In genomic region chr11:14891143-14892035, GRCh38 we compare ENCODE assay signal across 8 cellular contexts. TPM values are rescaled to one million over a fixed set of nuclear protein-coding genes. Genes with fewer than 3 reads are reported as not detected.
DNase-seq lines count a peak whose midpoint lies in the region; ATAC-seq, FAIRE-seq and TF ChIP-seq lines count a peak whose summit lies in the region.

No MANE protein-coding gene starts in this region.

- H3K27ac ChIP-seq in H1 (ENCODE audit: low read depth, low read length) = no peak overlapping the region
- H3K27ac ChIP-seq in mesodermal cell (ENCODE audit: low read depth, low read length, severe bottlenecking) = peak overlapping the region; percentile 68

- no peak for TF ChIP-seq CTCF in H1 (IDR thresholded peaks at IDR 0.05; ENCODE audit: control extremely low read depth in 1 of 3, insufficient read depth in 1 of 3, low read depth in 1 of 3, low read length in 3 of 3)

- ATAC-seq in GM19468 (IDR thresholded peaks at IDR 0.05; ENCODE audit: extremely low read depth, unreplicated experiment) = peak; percentile 50
- peak; percentile 60 for ATAC-seq in activated CD8-positive, alpha-beta memory T cell treated with anti-CD3 and anti-CD28 coated beads, Interleukin-2, amount 10 ng/mL, durations not matched to agents 7 days and 5 days

- CTCF ChIA-PET in activated CD8-positive, alpha-beta memory T cell treated with anti-CD3 and anti-CD28 coated beads, Interleukin-2, amount 10 ng/mL, durations not matched to agents 7 days and 5 days (lab: Charles Lee) = interaction anchor here (0.7 to 4.9 kb wide), 17 partner anchors 9 to 433 kb away, joined by 3 to 106 read pairs (median 5); partner anchors contain the start of gene PSMA1
- CTCF ChIA-PET in H1 (lab: Charles Lee; ENCODE audit: partially characterized antibody) = interaction anchor here (0.9 to 4.6 kb wide), 9 partner anchors 9 to 269 kb away, joined by 3 to 54 read pairs (median 4); no protein-coding TSS in a partner anchor

- H3K27me3 Mint-ChIP-seq in activated CD8-positive, alpha-beta memory T cell treated with anti-CD3 and anti-CD28 coated beads, Interleukin-2, amount 10 ng/mL, durations not matched to agents 7 days and 5 days = no peaks in the 10 kb centered on the region

- H4K8ac ChIP-seq in H1 (ENCODE audit: extremely low read depth, insufficient read depth, low read length) = peak overlapping the region; percentile 84

- no peak overlapping the region for H2BK20ac ChIP-seq in H1 (ENCODE audit: low read length)

- H2BK15ac ChIP-seq in H1 (ENCODE audit: low read length) = no peak overlapping the region

- H3K23ac ChIP-seq in H1 (ENCODE audit: insufficient read length) = no peak overlapping the region

- H3K4me3 Mint-ChIP-seq in activated CD8-positive, alpha-beta memory T cell treated with anti-CD3 and anti-CD28 coated beads, Interleukin-2, amount 10 ng/mL, durations not matched to agents 7 days and 5 days = peak overlapping the region; percentile 92

- no peaks in the 10 kb centered on the region for H3K79me1 ChIP-seq in H1 (ENCODE audit: low read depth, low read length)

- no peak; a peak in 2 of 3 replicates for TF ChIP-seq POLR2A in H1 (IDR thresholded peaks at IDR 0.05; ENCODE audit: control extremely low read depth in 1 of 2, low read depth in 2 of 2, low read length in 2 of 2)

- H4K91ac ChIP-seq in H1 (replicated peaks; ENCODE audit: insufficient read length, low read length) = peak overlapping the region; percentile 34

- H2BK120ac ChIP-seq in H1 (replicated peaks; ENCODE audit: low read depth, low read length) = no peak overlapping the region

- H3K36me3 ChIP-seq in H1 (ENCODE audit: control insufficient read depth in 2 of 4, insufficient read depth in 4 of 4, low read length in 3 of 4) (no peaks in the 10 kb centered on the region), mesodermal cell (ENCODE audit: control insufficient read depth, insufficient read depth, low read length) (no peaks in the 10 kb centered on the region)

- peaks cover 13% of the 10 kb centered on the region for H3K36me3 Mint-ChIP-seq in activated CD8-positive, alpha-beta memory T cell treated with anti-CD3 and anti-CD28 coated beads, Interleukin-2, amount 10 ng/mL, durations not matched to agents 7 days and 5 days

- H3K79me2 ChIP-seq in H1 (ENCODE audit: control insufficient read depth in 1 of 2, insufficient read depth in 2 of 2, low read length in 2 of 2) = no peaks in the 10 kb centered on the region

- no peaks in the 10 kb centered on the region; a peak in 2 of 7 replicates for H3K4me1 ChIP-seq in H1 (replicated peaks in 1 of 4; ENCODE audit: control insufficient read depth in 3 of 4, insufficient read depth in 4 of 4, low read length in 3 of 4)
- H3K4me1 ChIP-seq in mesodermal cell (ENCODE audit: control insufficient read depth, insufficient read depth, low read length, poor library complexity, severe bottlenecking) = no peaks in the 10 kb centered on the region

- peak in 1 of 2 experiments; percentile 13; a peak in 1 of 4 replicates for TF ChIP-seq RAD21 in H1 (IDR thresholded peaks at IDR 0.05 in 1 of 2, conservative IDR thresholded peaks at IDR 0.05 in 1 of 2; ENCODE audit: low read depth in 2 of 2, low read length in 2 of 2)

- peak overlapping the region; percentile 52 for H3K56ac ChIP-seq in H1 (replicated peaks; ENCODE audit: insufficient read length, low read depth, low read length)

- H3K4me1 Mint-ChIP-seq in activated CD8-positive, alpha-beta memory T cell treated with anti-CD3 and anti-CD28 coated beads, Interleukin-2, amount 10 ng/mL, durations not matched to agents 7 days and 5 days = peaks cover 49% of the 10 kb centered on the region

- H2AFZ ChIP-seq in H1 (ENCODE audit: low read length) = peak overlapping the region; percentile 64; the same call in 1 of the 2 replicates

- H3K18ac ChIP-seq in H1 (ENCODE audit: extremely low read depth, low read length) = 0 out of 2 replicates have a peak overlapping the region, but pooled peaks have one; percentile 20

- DNase-seq in COLO829 (ENCODE audit: low spot score) (peak; percentile 81), HS-27A (ENCODE audit: low read depth) (peak; percentile 57), NOMO-1 treated with DMSO at 0.1 percent for 48 hours (lab: John Stamatoyannopoulos, UW; ENCODE audit: unreplicated experiment) (peak; percentile 83), H1 (ENCODE audit: low read depth in 1 of 2, low spot score in 2 of 2) (peak; percentile 67 to 95)
- DNase-seq in activated CD8-positive, alpha-beta memory T cell treated with anti-CD3 and anti-CD28 coated beads, Interleukin-2, amount 10 ng/mL, durations not matched to agents 7 days and 5 days = peak; percentile 92
- peak; percentile 62 for DNase-seq in stimulated activated CD8-positive, alpha-beta memory T cell treated with anti-CD3 and anti-CD28 coated beads, Interleukin-15, amount 100 ng/mL, for 1 hour (ENCODE audit: low read depth)

- TF ChIP-seq EP300 in H1 (IDR thresholded peaks at IDR 0.05; ENCODE audit: borderline replicate concordance in 1 of 2, low read depth in 2 of 2, low read length in 2 of 2) = no peak

- POLR2A ChIA-PET in H1 (lab: Charles Lee; ENCODE audit: partially characterized antibody) = interaction anchor here (0.9 to 1.9 kb wide), 5 partner anchors 81 to 391 kb away, joined by 3 to 10 read pairs (median 3); partner anchors contain the start of genes COPB1, PDE3B and PSMA1

- peaks cover 0 to 4% (median 4%) of the 10 kb centered on the region in 4 experiments; a peak in 2 of 7 replicates for H3K27me3 ChIP-seq in H1 (replicated peaks in 1 of 4; ENCODE audit: control insufficient read depth in 3 of 4, extremely low read depth in 1 of 4, insufficient read depth in 3 of 4, low read length in 3 of 4)

- H3K4ac ChIP-seq in H1 (replicated peaks; ENCODE audit: insufficient read length, low read depth, low read length) = no peak overlapping the region

- H2BK12ac ChIP-seq in H1 (ENCODE audit: low read depth, low read length) = peak overlapping the region; percentile 40; the same call in 1 of the 2 replicates

- H3K4me3 ChIP-seq in H1 (ENCODE audit: extremely low read depth in 1 of 4, insufficient read depth in 2 of 4, low read depth in 3 of 4, low read length in 4 of 4) (peak overlapping the region; percentile 51 to 71 (median 63)), mesodermal cell (ENCODE audit: extremely low read depth, insufficient read depth, low read length, poor library complexity, severe bottlenecking) (peak overlapping the region; percentile 70)

- H4K5ac ChIP-seq in H1 (ENCODE audit: insufficient read length, low read depth, low read length) = peak overlapping the region; percentile 34

- H3K4me2 ChIP-seq in H1 (ENCODE audit: insufficient read depth in 1 of 2, low read depth in 2 of 2, low read length in 2 of 2) = peak overlapping the region; percentile 74 to 92

- H3K9me3 Mint-ChIP-seq in activated CD8-positive, alpha-beta memory T cell treated with anti-CD3 and anti-CD28 coated beads, Interleukin-2, amount 10 ng/mL, durations not matched to agents 7 days and 5 days (ENCODE audit: low read depth) = no peaks in the 10 kb centered on the region

- no peak for FAIRE-seq in H1 (lab: Jason Lieb, UNC)

- 3% methylated on average over 67 of the region's 67 CpGs; no CpG with 5 or more reads in 1 of the 2 experiments for WGBS in H1 (ENCODE audit: extremely low coverage in 1 of 2, insufficient coverage in 1 of 2, insufficient read length in 1 of 2, insufficient replicate concordance in 2 of 2, low coverage in 1 of 2, low lambda C conversion rate in 2 of 2, missing lambda C conversion rate in 1 of 2), 2 experiments
- WGBS in mesodermal cell (ENCODE audit: insufficient coverage in 2 of 2), 2 experiments = 2% methylated on average over 66 to 67 of the region's 67 CpGs

- H3K9me3 ChIP-seq in H1 (ENCODE audit: insufficient read depth in 2 of 2, low read depth in 1 of 2, low read length in 1 of 2) = no peaks in the 10 kb centered on the region; a peak in 1 of 4 replicates
- H3K9me3 ChIP-seq in mesodermal cell (ENCODE audit: control insufficient read depth, low read length) = no peaks in the 10 kb centered on the region

- H3K14ac ChIP-seq in H1 (ENCODE audit: insufficient read length) = no peak overlapping the region

- H3K9ac ChIP-seq in H1 (replicated peaks in 1 of 4; ENCODE audit: extremely low read depth in 1 of 4, low read depth in 3 of 4, low read length in 3 of 4) = peak overlapping the region in 3 of 4 experiments; percentile 10 to 42 (median 23); a peak in 2 of 7 replicates

- H2BK5ac ChIP-seq in H1 (ENCODE audit: low read depth, low read length) = peak overlapping the region; percentile 35; the same call in 1 of the 2 replicates

- no peaks in the 10 kb centered on the region for H4K20me1 ChIP-seq in H1 (replicated peaks in 1 of 2; ENCODE audit: control insufficient read depth in 1 of 2, insufficient read depth in 2 of 2, low read length in 2 of 2)

- no peak overlapping the region for H2AK5ac ChIP-seq in H1 (ENCODE audit: low read depth, low read length)

- H3K27ac Mint-ChIP-seq in activated CD8-positive, alpha-beta memory T cell treated with anti-CD3 and anti-CD28 coated beads, Interleukin-2, amount 10 ng/mL, durations not matched to agents 7 days and 5 days = peak overlapping the region; percentile 93

- H3K23me2 ChIP-seq in H1 (ENCODE audit: low read depth, low read length) = peaks cover 8% of the 10 kb centered on the region; the same call in 1 of the 2 replicates

TF ChIP-seq in H1, 55 proteins besides CTCF, POLR2A, EP300 and RAD21 (continues in another document):
- TF ChIP-seq SUZ12 (IDR thresholded peaks at IDR 0.05; ENCODE audit: low read length) (no peak), RXRA (IDR thresholded peaks at IDR 0.05; ENCODE audit: insufficient read depth, low read depth, low read length) (no peak), NANOG (IDR thresholded peaks at IDR 0.05; ENCODE audit: insufficient read depth, low read depth, low read length, poor library complexity, severe bottlenecking) (peak; percentile 22), BRCA1 (IDR thresholded peaks at IDR 0.05; ENCODE audit: low read depth, low read length) (no peak), SRF (IDR thresholded peaks at IDR 0.05; ENCODE audit: low read depth, low read length) (no peak), BACH1 (IDR thresholded peaks at IDR 0.05; ENCODE audit: low read length) (no peak), CHD1 (IDR thresholded peaks at IDR 0.05; ENCODE audit: low read depth, low read length) (no peak)

RNA-seq across cellular contexts. Expression of gene CYP2R1, which starts 0.6 kb away (rescaled TPM):
- 10 to 100 TPM; 11.7 to 16.6 TPM for total RNA-seq in activated CD8-positive, alpha-beta memory T cell treated with anti-CD3 and anti-CD28 coated beads, Interleukin-2, amount 10 ng/mL, durations not matched to agents 7 days and 5 days
- 12.9 and 13.8 TPM in 2 replicates for total RNA-seq in H1 (2021; fragmentation: NEBNext Ultra II Directional; extraction: Animal tissue kit (Norgen Biotek cat#: 25700))
- polyA plus RNA-seq in H1 (2011; rRNA removed) = 6.0 and 8.3 TPM in 2 replicates
- polyA plus RNA-seq in H1 (2011; cell fraction: cytosol; rRNA removed) = 12.8 TPM
- 11.9 TPM for polyA plus RNA-seq in H1 (2011; cell fraction: nucleus; rRNA removed)
- polyA plus RNA-seq in H1 (2012, experiment 1 of 2) = 14.8 to 27.9 TPM (median 18.0 TPM) in 4 replicates
- 1.7 TPM for polyA plus RNA-seq in H1 (2012, experiment 2 of 2)
- polyA plus RNA-seq in H1 (2013, experiment 1 of 2) = 18.0 TPM
- 15.8 TPM for polyA plus RNA-seq in H1 (2013, experiment 2 of 2)
- polyA minus RNA-seq in H1 (2011; rRNA and poly(A)+ RNA removed) = 12.3 and 19.3 TPM in 2 replicates
- 9.8 TPM for polyA minus RNA-seq in H1 (2011; cell fraction: cytosol; rRNA and poly(A)+ RNA removed)
- polyA minus RNA-seq in H1 (2011; cell fraction: nucleus; rRNA and poly(A)+ RNA removed) = 15.2 TPM
- 17.5 TPM for polyA plus RNA-seq in mesodermal cell (2013, experiment 1 of 2)
- 18.6 TPM for polyA plus RNA-seq in mesodermal cell (2013, experiment 2 of 2)
